Comparison of ENCODE assay signal across 8 cellular contexts in the genomic region with DNA sequence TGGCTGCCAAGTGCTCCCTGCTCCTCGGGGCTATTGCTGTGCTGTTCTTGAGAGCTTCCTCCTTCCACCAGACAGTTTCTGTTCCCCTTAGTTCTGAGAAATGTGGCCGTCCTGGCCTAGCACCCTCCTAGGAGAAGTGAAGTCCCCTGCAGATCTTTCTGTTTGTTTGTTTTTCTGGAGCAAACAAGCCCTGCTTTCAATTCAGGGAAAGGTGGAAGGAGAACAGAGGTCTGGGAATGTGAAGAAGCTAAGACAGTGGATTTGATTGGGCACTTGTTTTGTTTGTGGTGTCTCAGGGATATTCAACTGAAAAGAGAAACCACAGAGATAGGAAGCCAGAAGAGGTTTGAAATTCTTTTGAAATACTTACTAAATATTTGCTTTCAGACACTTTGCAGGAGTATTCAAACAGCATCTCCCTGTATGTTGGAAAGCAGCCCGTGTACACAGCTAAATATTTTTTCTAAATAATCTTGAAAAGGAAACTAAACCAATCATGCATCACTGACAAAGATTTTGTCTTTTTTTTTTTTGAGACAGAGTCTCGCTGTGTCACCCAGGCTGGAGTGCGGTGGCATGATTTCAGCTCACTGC. TPM values are rescaled to one million over a fixed set of nuclear protein-coding genes. Genes with fewer than 3 reads are reported as not detected.
DNase-seq lines count a peak whose midpoint lies in the region; ATAC-seq and TF ChIP-seq lines count a peak whose summit lies in the region.

No MANE protein-coding gene starts in this region.

- no peaks in the 10 kb centered on the region for H3K9me3 Mint-ChIP-seq in activated naive CD4-positive, alpha-beta T cell treated with anti-CD3 and anti-CD28 coated beads, Interleukin-2, amount 50 U/mL, for 72 hours
- no peaks in the 10 kb centered on the region for H3K9me3 Mint-ChIP-seq in chondrocyte (ENCODE audit: low read depth)

- peak; percentile 37 for DNase-seq in Right ventricle myocardium superior
- DNase-seq in cardiac septum (ENCODE audit: low spot score) = no peak
- DNase-seq in NAMALWA (ENCODE audit: low spot score) = peak; percentile 83
- DNase-seq in activated naive CD4-positive, alpha-beta T cell treated with anti-CD3 and anti-CD28 coated beads, Interleukin-2, amount 50 U/mL, for 72 hours (ENCODE audit: low spot score in 2 of 2) = peak in 1 of 2 donors; percentile 33
- peak; percentile 41 for DNase-seq in lung (ENCODE audit: low spot score)
- no peak for DNase-seq in HK-2 (ENCODE audit: unreplicated experiment)
- no peak for DNase-seq in chondrocyte (ENCODE audit: low spot score)

- H3K36me3 ChIP-seq in lung (ENCODE audit: control insufficient read depth in 2 of 2, insufficient read depth in 2 of 2, low read length in 2 of 2) = no peaks in the 10 kb centered on the region

- no peaks in the 10 kb centered on the region for H3K27me3 Mint-ChIP-seq in chondrocyte (ENCODE audit: low read depth)

- H3K27me3 ChIP-seq in lung (ENCODE audit: control insufficient read depth, insufficient read depth) = no peaks in the 10 kb centered on the region

- ATAC-seq in Right ventricle myocardium superior (ENCODE audit: poor library complexity) = no peak
- peak; percentile 99 for ATAC-seq in HG02763 (IDR thresholded peaks at IDR 0.05; ENCODE audit: unreplicated experiment)
- peak; percentile 85 to 86 for ATAC-seq in activated naive CD4-positive, alpha-beta T cell treated with anti-CD3 and anti-CD28 coated beads, Interleukin-2, amount 50 U/mL, for 72 hours
- ATAC-seq in lung (ENCODE audit: insufficient read depth, low FRiP score) = peak; percentile 84

- TF ChIP-seq CTCF in lung (IDR thresholded peaks at IDR 0.05; ENCODE audit: control extremely low read depth, extremely low read depth) (no peak), chondrocyte (IDR thresholded peaks at IDR 0.05) (no peak)

- H3K4me3 Mint-ChIP-seq in chondrocyte (ENCODE audit: unreplicated experiment) = no peak overlapping the region

- H3K27ac ChIP-seq in lung (ENCODE audit: low read depth in 1 of 2, low read length in 1 of 2) = peak overlapping the region in 1 of 2 donors; percentile 6

- peaks cover 5% of the 10 kb centered on the region for H3K4me1 Mint-ChIP-seq in chondrocyte (ENCODE audit: low read depth)

- no peaks in the 10 kb centered on the region for H3K4me1 ChIP-seq in lung (ENCODE audit: control insufficient read depth in 2 of 2, insufficient read depth in 2 of 2, low read length in 2 of 2)

- H3K36me3 Mint-ChIP-seq in activated naive CD4-positive, alpha-beta T cell treated with anti-CD3 and anti-CD28 coated beads, Interleukin-2, amount 50 U/mL, for 72 hours = no peaks in the 10 kb centered on the region
- no peaks in the 10 kb centered on the region for H3K36me3 Mint-ChIP-seq in chondrocyte (ENCODE audit: low read depth)

- H3K9me3 ChIP-seq in lung (ENCODE audit: control insufficient read depth in 2 of 2, insufficient read depth in 1 of 2, low read length in 1 of 2) = no peaks in the 10 kb centered on the region

- intact Hi-C loops in Right ventricle myocardium superior (cut with DNase I) = no loop called here
- intact Hi-C loops in cardiac septum (cut with DNase I) = no loop called here

- peak overlapping the region; percentile 66 to 86 for H3K27ac Mint-ChIP-seq in activated naive CD4-positive, alpha-beta T cell treated with anti-CD3 and anti-CD28 coated beads, Interleukin-2, amount 50 U/mL, for 72 hours
- H3K27ac Mint-ChIP-seq in chondrocyte (ENCODE audit: unreplicated experiment) = no peak overlapping the region

- 24 to 28% methylated on average over 5 of the region's 5 CpGs for WGBS in lung, 2 donors

- no peak overlapping the region for H3K4me3 ChIP-seq in lung

RNA-seq across cellular contexts. Expression of a gene that starts 36.5 kb away (rescaled TPM):
- total RNA-seq in Right ventricle myocardium superior (160 TPM), cardiac septum (210 TPM), lung (10 to 100 TPM; 19.4 to 45.9 TPM), chondrocyte (16.0 to 18.8 TPM (median 17.0 TPM) in 3 replicates)
- total RNA-seq in activated naive CD4-positive, alpha-beta T cell treated with anti-CD3 and anti-CD28 coated beads, Interleukin-2, amount 50 U/mL, for 72 hours = 10 to 100 TPM; 48.4 to 55.8 TPM
- 1 to 10 TPM; 5.2 to 5.6 TPM for polyA plus RNA-seq in lung

RNA-seq across cellular contexts. Expression of a gene that starts 57.8 kb away (rescaled TPM):
- total RNA-seq in Right ventricle myocardium superior (6.3 TPM), cardiac septum (10.0 TPM), lung (10 to 100 TPM; 12.1 to 21.7 TPM), chondrocyte (0.79 to 1.0 TPM (median 1.0 TPM) in 3 replicates)
- total RNA-seq in activated naive CD4-positive, alpha-beta T cell treated with anti-CD3 and anti-CD28 coated beads, Interleukin-2, amount 50 U/mL, for 72 hours = 1 to 10 TPM; 2.2 to 9.3 TPM
- 1 to 10 TPM; 3.4 to 7.9 TPM for polyA plus RNA-seq in lung

Comparison
In these comparisons a context has a peak if more than half of its experiments do, and no peak if none do; other contexts are left out.
1. DNase-seq: peak in Right ventricle myocardium superior (single experiment), NAMALWA (single experiment) and lung (single experiment); none in cardiac septum (single experiment), HK-2 (single experiment) and chondrocyte (single experiment).